In the genomic region with DNA sequence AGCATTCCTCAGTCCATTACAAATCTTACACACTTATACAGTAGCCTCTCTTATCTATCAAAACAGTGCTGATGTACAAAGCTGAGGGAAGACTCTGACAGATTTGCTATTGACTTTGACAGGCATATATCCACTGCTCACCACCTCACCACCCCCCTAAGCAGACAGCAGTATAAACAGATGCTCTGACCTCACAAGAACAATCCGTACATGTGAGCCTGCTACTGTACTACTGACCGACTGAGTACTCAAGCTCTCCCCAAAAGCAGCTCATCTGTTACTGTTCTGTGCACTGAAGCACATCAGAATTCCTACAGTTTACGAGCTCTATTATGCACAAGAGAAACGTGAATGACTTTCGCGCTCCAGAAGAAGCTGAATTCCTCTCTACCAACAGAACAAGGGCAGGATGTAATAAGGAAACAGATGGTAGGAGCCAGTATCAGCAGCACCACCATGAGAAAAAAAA, we compare ENCODE assay signal across 1 cellular context.
TF ChIP-seq lines count a peak whose summit lies in the region.

No MANE protein-coding gene starts in this region.

TF ChIP-seq in GM23338, 12 proteins besides CTCF, POLR2A, EP300 and RAD21 (continued from another document):
- TF ChIP-seq, protein P1, sequence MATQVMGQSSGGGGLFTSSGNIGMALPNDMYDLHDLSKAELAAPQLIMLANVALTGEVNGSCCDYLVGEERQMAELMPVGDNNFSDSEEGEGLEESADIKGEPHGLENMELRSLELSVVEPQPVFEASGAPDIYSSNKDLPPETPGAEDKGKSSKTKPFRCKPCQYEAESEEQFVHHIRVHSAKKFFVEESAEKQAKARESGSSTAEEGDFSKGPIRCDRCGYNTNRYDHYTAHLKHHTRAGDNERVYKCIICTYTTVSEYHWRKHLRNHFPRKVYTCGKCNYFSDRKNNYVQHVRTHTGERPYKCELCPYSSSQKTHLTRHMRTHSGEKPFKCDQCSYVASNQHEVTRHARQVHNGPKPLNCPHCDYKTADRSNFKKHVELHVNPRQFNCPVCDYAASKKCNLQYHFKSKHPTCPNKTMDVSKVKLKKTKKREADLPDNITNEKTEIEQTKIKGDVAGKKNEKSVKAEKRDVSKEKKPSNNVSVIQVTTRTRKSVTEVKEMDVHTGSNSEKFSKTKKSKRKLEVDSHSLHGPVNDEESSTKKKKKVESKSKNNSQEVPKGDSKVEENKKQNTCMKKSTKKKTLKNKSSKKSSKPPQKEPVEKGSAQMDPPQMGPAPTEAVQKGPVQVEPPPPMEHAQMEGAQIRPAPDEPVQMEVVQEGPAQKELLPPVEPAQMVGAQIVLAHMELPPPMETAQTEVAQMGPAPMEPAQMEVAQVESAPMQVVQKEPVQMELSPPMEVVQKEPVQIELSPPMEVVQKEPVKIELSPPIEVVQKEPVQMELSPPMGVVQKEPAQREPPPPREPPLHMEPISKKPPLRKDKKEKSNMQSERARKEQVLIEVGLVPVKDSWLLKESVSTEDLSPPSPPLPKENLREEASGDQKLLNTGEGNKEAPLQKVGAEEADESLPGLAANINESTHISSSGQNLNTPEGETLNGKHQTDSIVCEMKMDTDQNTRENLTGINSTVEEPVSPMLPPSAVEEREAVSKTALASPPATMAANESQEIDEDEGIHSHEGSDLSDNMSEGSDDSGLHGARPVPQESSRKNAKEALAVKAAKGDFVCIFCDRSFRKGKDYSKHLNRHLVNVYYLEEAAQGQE (IDR thresholded peaks at IDR 0.05; ENCODE audit: unreplicated experiment) = no peak
- TF ChIP-seq NANOG (IDR thresholded peaks at IDR 0.05; ENCODE audit: borderline replicate concordance) = no peak
- TF ChIP-seq, protein P2, sequence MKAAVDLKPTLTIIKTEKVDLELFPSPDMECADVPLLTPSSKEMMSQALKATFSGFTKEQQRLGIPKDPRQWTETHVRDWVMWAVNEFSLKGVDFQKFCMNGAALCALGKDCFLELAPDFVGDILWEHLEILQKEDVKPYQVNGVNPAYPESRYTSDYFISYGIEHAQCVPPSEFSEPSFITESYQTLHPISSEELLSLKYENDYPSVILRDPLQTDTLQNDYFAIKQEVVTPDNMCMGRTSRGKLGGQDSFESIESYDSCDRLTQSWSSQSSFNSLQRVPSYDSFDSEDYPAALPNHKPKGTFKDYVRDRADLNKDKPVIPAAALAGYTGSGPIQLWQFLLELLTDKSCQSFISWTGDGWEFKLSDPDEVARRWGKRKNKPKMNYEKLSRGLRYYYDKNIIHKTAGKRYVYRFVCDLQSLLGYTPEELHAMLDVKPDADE (IDR thresholded peaks at IDR 0.05) = no peak
- no peak for TF ChIP-seq POLR2AphosphoS5 (IDR thresholded peaks at IDR 0.05; ENCODE audit: low read depth)
- TF ChIP-seq EZH2phosphoT487 (IDR thresholded peaks at IDR 0.05; ENCODE audit: unreplicated experiment) = no peak
- TF ChIP-seq JUNB (IDR thresholded peaks at IDR 0.05; ENCODE audit: unreplicated experiment) = no peak
- TF ChIP-seq CREB1 (CRISPR knock-in tag; IDR thresholded peaks at IDR 0.05; ENCODE audit: low read depth) = no peak
